18 cellular contexts compared by ENCODE assay signal in the genomic region with DNA sequence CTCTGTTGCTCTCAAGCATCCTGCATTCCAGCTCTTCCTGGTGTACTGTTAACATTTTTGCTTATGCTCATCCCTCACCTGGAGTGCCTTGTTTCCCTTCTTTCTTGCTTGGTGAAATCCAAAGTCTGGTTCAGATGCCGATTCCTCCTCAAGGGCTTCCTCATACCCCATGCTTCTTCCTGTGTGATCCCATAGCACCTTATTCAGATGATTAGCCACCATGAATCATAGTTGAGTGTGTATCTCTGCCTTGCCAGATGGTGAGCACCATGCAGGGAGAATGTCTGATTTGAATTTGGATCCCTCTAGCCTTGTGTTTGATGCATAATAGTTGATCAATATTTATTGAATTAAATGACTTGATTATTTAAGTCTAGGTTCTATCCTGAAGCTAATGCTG. TPM values are rescaled to one million over a fixed set of nuclear protein-coding genes. Genes with fewer than 3 reads are reported as not detected.
"Had no signal": no experiment of that assay in that cellular context is flagged by ENCODE, and none has a peak within 500 bp of the region (broad histone marks: within the 10 kb centered on the region; RNA-seq: fewer than 3 reads in every experiment).

No MANE protein-coding gene starts in this region.

- H3K27ac Mint-ChIP-seq: activated CD4-positive, alpha-beta T cell treated with anti-CD3 and anti-CD28 coated beads for 36 hours; activated CD8-positive, alpha-beta T cell treated with anti-CD3 and anti-CD28 coated beads for 36 hours; activated naive CD4-positive, alpha-beta T cell treated with anti-CD3 and anti-CD28 coated beads, Interleukin-2, amount 50 U/mL, for 24 hours; natural killer cell; stimulated activated naive CD8-positive, alpha-beta T cell treated with anti-CD3 and anti-CD28 coated beads, Interleukin-15, amount 100 ng/mL, for 72 hours; type B pancreatic cell had no signal

- DNase-seq: activated CD4-positive, alpha-beta T cell treated with anti-CD3 and anti-CD28 coated beads for 36 hours; activated CD8-positive, alpha-beta T cell treated with anti-CD3 and anti-CD28 coated beads for 36 hours; activated effector memory CD4-positive, alpha-beta T cell treated with anti-CD3 and anti-CD28 coated beads, Interleukin-2, amount 50 U/mL, for 16 hours; activated T-cell treated with anti-CD3 and anti-CD28 coated beads, Interleukin-2, amount 50 U/mL, for 48 hours; caudate nucleus; hippocampal formation; left ventricle myocardium superior; mesenchymal stem cell; natural killer cell; sigmoid colon; spleen; stimulated activated naive CD8-positive, alpha-beta T cell treated with anti-CD3 and anti-CD28 coated beads, Interleukin-15, amount 100 ng/mL, for 72 hours; WERI-Rb-1 had no signal

- ATAC-seq: activated CD4-positive, alpha-beta T cell treated with anti-CD3 and anti-CD28 coated beads for 36 hours; activated CD8-positive, alpha-beta T cell treated with anti-CD3 and anti-CD28 coated beads for 36 hours; left ventricle myocardium superior; natural killer cell; stimulated activated naive CD8-positive, alpha-beta T cell treated with anti-CD3 and anti-CD28 coated beads, Interleukin-15, amount 100 ng/mL, for 72 hours had no signal

- H3K36me3 Mint-ChIP-seq: activated naive CD4-positive, alpha-beta T cell treated with anti-CD3 and anti-CD28 coated beads, Interleukin-2, amount 50 U/mL, for 24 hours; natural killer cell; type B pancreatic cell had no signal

- H3K9me3 Mint-ChIP-seq: activated CD8-positive, alpha-beta T cell treated with anti-CD3 and anti-CD28 coated beads for 36 hours; activated naive CD4-positive, alpha-beta T cell treated with anti-CD3 and anti-CD28 coated beads, Interleukin-2, amount 50 U/mL, for 24 hours; type B pancreatic cell had no signal

- H3K27me3 Mint-ChIP-seq: activated CD8-positive, alpha-beta T cell treated with anti-CD3 and anti-CD28 coated beads for 36 hours had no signal

- H3K27me3 ChIP-seq: esophagus muscularis mucosa, neutrophil, sigmoid colon, spleen had no signal

- H3K4me3 Mint-ChIP-seq: activated CD4-positive, alpha-beta T cell treated with anti-CD3 and anti-CD28 coated beads for 36 hours; activated CD8-positive, alpha-beta T cell treated with anti-CD3 and anti-CD28 coated beads for 36 hours; activated naive CD4-positive, alpha-beta T cell treated with anti-CD3 and anti-CD28 coated beads, Interleukin-2, amount 50 U/mL, for 24 hours; natural killer cell; stimulated activated naive CD8-positive, alpha-beta T cell treated with anti-CD3 and anti-CD28 coated beads, Interleukin-15, amount 100 ng/mL, for 72 hours; type B pancreatic cell had no signal

- H3K27ac ChIP-seq: esophagus muscularis mucosa, neutrophil, parathyroid adenoma, sigmoid colon, spleen, WERI-Rb-1 had no signal

- H3K4me1 ChIP-seq: esophagus muscularis mucosa, parathyroid adenoma, sigmoid colon, spleen had no signal

- H3K4me1 Mint-ChIP-seq: activated CD4-positive, alpha-beta T cell treated with anti-CD3 and anti-CD28 coated beads for 36 hours; activated naive CD4-positive, alpha-beta T cell treated with anti-CD3 and anti-CD28 coated beads, Interleukin-2, amount 50 U/mL, for 24 hours; natural killer cell; stimulated activated naive CD8-positive, alpha-beta T cell treated with anti-CD3 and anti-CD28 coated beads, Interleukin-15, amount 100 ng/mL, for 72 hours had no signal

RNA-seq across cellular contexts. Expression of gene ANO4, which starts 39.4 kb away (rescaled TPM):
- total RNA-seq: activated CD4-positive, alpha-beta T cell treated with anti-CD3 and anti-CD28 coated beads for 36 hours; activated CD8-positive, alpha-beta T cell treated with anti-CD3 and anti-CD28 coated beads for 36 hours; natural killer cell had no signal
- polyA plus RNA-seq: spleen had no signal
